ENCODE assay signal across 2 cellular contexts in genomic region chr5:142000709-142001484, GRCh38.
TF ChIP-seq lines count a peak whose summit lies in the region.

No MANE protein-coding gene starts in this region.

TF ChIP-seq in IMR-90, 13 proteins besides CTCF, POLR2A, EP300 and RAD21:
- TF ChIP-seq MXI1 (IDR thresholded peaks at IDR 0.05; ENCODE audit: borderline replicate concordance, low read depth, low read length): no peak
- TF ChIP-seq MAZ (IDR thresholded peaks at IDR 0.05; ENCODE audit: borderline replicate concordance, low read depth, low read length): no peak
- no peak for TF ChIP-seq RFX5 (IDR thresholded peaks at IDR 0.05; ENCODE audit: low read depth, low read length)
- TF ChIP-seq BHLHE40 (IDR thresholded peaks at IDR 0.05; ENCODE audit: low read depth, low read length): no peak
- TF ChIP-seq SMC3 (IDR thresholded peaks at IDR 0.05; ENCODE audit: low read depth, low read length): peak; percentile 26; the same call in 1 of the 2 replicates
- TF ChIP-seq CEBPB (IDR thresholded peaks at IDR 0.05; ENCODE audit: low read depth, low read length): no peak
- no peak for TF ChIP-seq RCOR1 (IDR thresholded peaks at IDR 0.05; ENCODE audit: insufficient replicate concordance, low read length)

TF ChIP-seq in GM12878, 131 proteins besides CTCF, POLR2A, EP300 and RAD21:
- TF ChIP-seq MXI1 (IDR thresholded peaks at IDR 0.05; ENCODE audit: low read depth, low read length) (no peak), DPF2 (IDR thresholded peaks at IDR 0.05) (no peak), MAX (IDR thresholded peaks at IDR 0.05; ENCODE audit: low read depth, low read length) (no peak), MYB (IDR thresholded peaks at IDR 0.05; ENCODE audit: borderline replicate concordance, low read depth, low read length) (no peak), PRDM15 (CRISPR knock-in tag; IDR thresholded peaks at IDR 0.05) (no peak), TARDBP (IDR thresholded peaks at IDR 0.05; ENCODE audit: borderline replicate concordance) (no peak), CREM (IDR thresholded peaks at IDR 0.05; ENCODE audit: low read depth) (no peak), PAX5 (IDR thresholded peaks at IDR 0.05; ENCODE audit: borderline replicate concordance, low read depth, low read length) (no peak), CEBPZ (IDR thresholded peaks at IDR 0.05; ENCODE audit: low read depth, low read length) (no peak), ZBTB4 (CRISPR knock-in tag; IDR thresholded peaks at IDR 0.05) (no peak), KLF5 (IDR thresholded peaks at IDR 0.05; ENCODE audit: partially characterized antibody) (no peak), NR2C1 (IDR thresholded peaks at IDR 0.05) (no peak), MTA2 (IDR thresholded peaks at IDR 0.05; ENCODE audit: low read depth) (no peak), EED (IDR thresholded peaks at IDR 0.05; ENCODE audit: low read depth) (no peak), SREBF1 (IDR thresholded peaks at IDR 0.05; ENCODE audit: low read length) (no peak), ATF7 (IDR thresholded peaks at IDR 0.05; ENCODE audit: low read depth) (no peak), KDM1A (IDR thresholded peaks at IDR 0.05; ENCODE audit: borderline replicate concordance) (no peak), NFYA (IDR thresholded peaks at IDR 0.05; ENCODE audit: borderline replicate concordance, low read depth, low read length) (no peak), CBFB (IDR thresholded peaks at IDR 0.05; ENCODE audit: low read depth) (no peak)
TF ChIP-seq in GM12878: peak in this region for 0.
